16 cellular contexts compared by ENCODE assay signal in genomic region chr10:86058964-86059363, GRCh38.
"Had no signal": no experiment of that assay in that cellular context is flagged by ENCODE, and none has a peak within 500 bp of the region (broad histone marks: within the 10 kb centered on the region; RNA-seq: fewer than 3 reads in every experiment).

No MANE protein-coding gene starts in this region.

- ATAC-seq: foreskin keratinocyte; gastroesophageal sphincter; heart right ventricle; left lung; left ventricle myocardium superior; lower lobe of right lung; naive thymus-derived CD4-positive, alpha-beta T cell had no signal

- H3K4me3 Mint-ChIP-seq: naive thymus-derived CD4-positive, alpha-beta T cell had no signal

- DNase-seq: dermis blood vessel endothelial cell; dorsolateral prefrontal cortex; effector CD4-positive, alpha-beta T cell; effector memory CD4-positive, alpha-beta T cell; foreskin keratinocyte; heart right ventricle; hippocampal formation; kidney; kidney glomerular epithelial cell; left lung; left ventricle myocardium superior; lower lobe of right lung; mesenchymal stem cell; midbrain; naive thymus-derived CD4-positive, alpha-beta T cell had no signal

- H3K27ac Mint-ChIP-seq: naive thymus-derived CD4-positive, alpha-beta T cell had no signal

- H3K36me3 Mint-ChIP-seq: naive thymus-derived CD4-positive, alpha-beta T cell had no signal

- H3K4me1 Mint-ChIP-seq: naive thymus-derived CD4-positive, alpha-beta T cell had no signal
